Comparison of ENCODE assay signal across 8 cellular contexts in the genomic region with DNA sequence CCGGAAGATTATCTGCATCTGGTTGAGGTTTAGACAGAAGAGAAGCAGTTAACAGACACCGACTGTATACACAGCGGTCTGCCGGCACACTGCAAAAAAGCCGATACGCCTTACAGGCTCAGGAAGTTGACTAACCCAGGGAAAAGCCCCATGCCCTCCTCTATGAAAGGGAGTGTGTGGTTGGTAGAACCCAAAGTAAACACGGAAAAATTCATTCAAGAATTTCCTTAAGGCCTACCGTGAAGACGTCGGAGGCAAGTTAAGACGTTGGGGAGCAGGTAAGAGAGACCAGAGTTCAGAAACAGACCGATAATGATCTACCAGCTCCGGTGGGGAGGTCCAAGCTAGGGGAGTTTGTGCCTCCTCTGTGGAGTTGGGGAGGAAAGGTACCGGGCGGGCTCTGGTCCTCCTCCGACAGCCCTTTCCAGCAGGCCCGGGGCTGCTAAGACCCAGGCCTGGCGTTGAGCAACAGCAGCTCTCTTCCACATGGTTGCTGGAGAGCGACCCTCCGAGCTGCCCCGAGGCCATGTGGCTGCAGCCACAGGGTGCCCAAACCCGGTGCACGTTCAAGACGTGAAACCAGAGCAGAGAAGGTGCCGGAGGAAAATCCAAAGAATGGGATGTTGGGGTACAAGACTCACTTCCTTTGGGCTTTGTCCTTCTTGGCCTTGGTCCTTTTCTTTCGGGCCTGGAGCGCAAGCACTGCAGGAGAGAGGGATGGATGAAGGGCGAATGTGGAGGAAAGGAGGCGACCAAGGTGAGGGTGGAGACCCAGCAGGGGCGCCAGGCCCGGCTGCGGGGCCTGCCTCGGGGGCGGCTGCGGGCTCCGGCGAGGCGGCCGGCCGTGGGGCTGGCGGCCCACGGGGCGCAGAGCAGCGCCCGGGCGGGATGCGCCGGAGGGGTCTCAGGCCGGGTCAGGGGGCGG. TPM values are rescaled to one million over a fixed set of nuclear protein-coding genes. Genes with fewer than 3 reads are reported as not detected.
DNase-seq lines count a peak whose midpoint lies in the region; ATAC-seq, FAIRE-seq and TF ChIP-seq lines count a peak whose summit lies in the region.

No MANE protein-coding gene starts in this region.

- H2BK120ac ChIP-seq in trophoblast cell (ENCODE audit: insufficient read depth, low read length, poor library complexity) = no peak overlapping the region

- TF ChIP-seq EP300 in A549 (IDR thresholded peaks at IDR 0.05) (no peak), tibial nerve (IDR thresholded peaks at IDR 0.05) (no peak)

- H3K27me3 ChIP-seq in trophoblast cell (ENCODE audit: insufficient read depth, low read length) (no peaks in the 10 kb centered on the region), tibial nerve (no peaks in the 10 kb centered on the region)

- in situ Hi-C loops in GM13977 (cut with MboI; ENCODE audit: low pct_unique_long_range_greater_than_20kb, low sequenced_read_pairs, unreplicated experiment) = no loop called here

- H3K36me3 ChIP-seq in trophoblast cell (ENCODE audit: control insufficient read depth in 1 of 2, insufficient read depth in 2 of 2, low read length in 2 of 2) (peaks cover 3 to 4% of the 10 kb centered on the region in 2 experiments), tibial nerve (peaks cover 0 to 5% (median 0%) of the 10 kb centered on the region in 3 donors)

- H3K9me3 ChIP-seq in A549 = no peaks in the 10 kb centered on the region
- no peaks in the 10 kb centered on the region for H3K9me3 ChIP-seq in trophoblast cell (ENCODE audit: insufficient read depth, low read depth, low read length)
- H3K9me3 ChIP-seq in tibial nerve = no peaks in the 10 kb centered on the region

- peak overlapping the region; percentile 5 for H4K8ac ChIP-seq in trophoblast cell (ENCODE audit: low read depth, low read length)

- POLR2A ChIA-PET in A549 (lab: Yijun Ruan, JAX) = interaction anchor here (2.6 kb wide), 1 partner anchor 108 kb away, joined by 13 read pairs; the partner anchor contains the start of gene MAPK14

- no peak for TF ChIP-seq POLR2A in A549 (IDR thresholded peaks at IDR 0.05; ENCODE audit: low read length)
- no peak for TF ChIP-seq POLR2A in tibial nerve (IDR thresholded peaks at IDR 0.05)

- peak overlapping the region; percentile 46 for H3K4ac ChIP-seq in trophoblast cell (ENCODE audit: low read depth, low read length)

- peaks cover 10% of the 10 kb centered on the region for H3K79me2 ChIP-seq in trophoblast cell (ENCODE audit: control insufficient read depth, insufficient read depth, low read length, poor library complexity)

- H2AK5ac ChIP-seq in trophoblast cell (ENCODE audit: low read length) = no peak overlapping the region

- peak overlapping the region; percentile 26 for H3K14ac ChIP-seq in trophoblast cell (ENCODE audit: low read length)

- 1% methylated on average over 20 of the region's 50 CpGs for WGBS in A549 (ENCODE audit: missing lambda C conversion rate)
- WGBS in trophoblast cell (ENCODE audit: extremely low coverage, insufficient coverage, insufficient read length) = no CpG with 5 or more reads among the region's 50 CpGs
- WGBS in tibial nerve, 2 donors = 2 to 3% methylated on average over 31 to 42 of the region's 50 CpGs

- no peak overlapping the region for H3K23ac ChIP-seq in trophoblast cell (ENCODE audit: low read length)

- no peak for FAIRE-seq in A549 (lab: Jason Lieb, UNC)

- H4K12ac ChIP-seq in trophoblast cell (ENCODE audit: low read depth, low read length) = no peak overlapping the region

- H3K18ac ChIP-seq in trophoblast cell (ENCODE audit: low read length) = no peak overlapping the region

- peak in 1 of 2 experiments; percentile 45 for DNase-seq in A549 (ENCODE audit: low read depth in 1 of 2, low spot score in 1 of 2)
- peak; percentile 33 for DNase-seq in GM13977 (ENCODE audit: low spot score)
- peak; percentile 85 for DNase-seq in activated effector memory CD4-positive, alpha-beta T cell treated with anti-CD3 and anti-CD28 coated beads, Interleukin-2, amount 50 U/mL, for 16 hours
- DNase-seq in globus pallidus (ENCODE audit: low spot score) = peak; percentile 22
- DNase-seq in trophoblast cell = peak; percentile 44 to 51
- no peak for DNase-seq in tibial nerve (ENCODE audit: low spot score in 2 of 2)

- peak overlapping the region; percentile 77 for H3K9ac ChIP-seq in trophoblast cell (ENCODE audit: low read length)

- peak overlapping the region; percentile 21 for H4K91ac ChIP-seq in trophoblast cell (ENCODE audit: low read depth, low read length)

- CTCF ChIA-PET in A549 (lab: Yijun Ruan, JAX) = interaction anchor here (0.9 kb wide), 1 partner anchor 17 kb away, joined by 3 read pairs; no protein-coding TSS in a partner anchor

- H2AFZ ChIP-seq in trophoblast cell (ENCODE audit: insufficient read depth, low read length, poor library complexity) = no peak overlapping the region

- H2BK5ac ChIP-seq in trophoblast cell (ENCODE audit: low read depth, low read length, poor library complexity) = no peak overlapping the region

- TF ChIP-seq RAD21 in A549 (conservative IDR thresholded peaks at IDR 0.05 in 1 of 2, IDR thresholded peaks at IDR 0.05 in 1 of 2) = no peak

- H3K4me2 ChIP-seq in A549 (peak overlapping the region; percentile 95), trophoblast cell (ENCODE audit: low read length) (peak overlapping the region; percentile 67)

- no peak overlapping the region for H2BK12ac ChIP-seq in trophoblast cell (ENCODE audit: low read length)

- H3K4me3 ChIP-seq in A549 (peak overlapping the region; percentile 69), trophoblast cell (ENCODE audit: low read depth, low read length) (peak overlapping the region; percentile 79), tibial nerve (peak overlapping the region; percentile 75 to 97 (median 92))

- H3K4me1 ChIP-seq in A549 (peaks cover 27% of the 10 kb centered on the region; the same call in 2 of the 3 replicates), trophoblast cell (ENCODE audit: control insufficient read depth in 1 of 2, insufficient read depth in 2 of 2, low read length in 2 of 2) (no peaks in the 10 kb centered on the region), tibial nerve (peaks cover 0 to 34% (median 16%) of the 10 kb centered on the region in 4 donors)

- peak overlapping the region; percentile 82 to 99 for H3K27ac ChIP-seq in A549
- peak overlapping the region; percentile 12 for H3K27ac ChIP-seq in trophoblast cell (ENCODE audit: low read depth, low read length)
- peak overlapping the region; percentile 62 to 91 (median 84) for H3K27ac ChIP-seq in tibial nerve

- no peak for TF ChIP-seq CTCF in A549 (IDR thresholded peaks at IDR 0.05)
- no peak for TF ChIP-seq CTCF in GM13977 (IDR thresholded peaks at IDR 0.05; ENCODE audit: extremely low read depth, insufficient read depth, missing control alignments)
- no peak for TF ChIP-seq CTCF in tibial nerve (IDR thresholded peaks at IDR 0.05)

- peaks cover 3% of the 10 kb centered on the region for H3K79me1 ChIP-seq in trophoblast cell (ENCODE audit: low read length)

- peak; percentile 55 to 56 for ATAC-seq in A549
- ATAC-seq in HG03039 (IDR thresholded peaks at IDR 0.05; ENCODE audit: unreplicated experiment) = peak; percentile 28

TF ChIP-seq in A549, 52 proteins besides CTCF, POLR2A, EP300 and RAD21:
- peak; percentile 28 for TF ChIP-seq MAX (IDR thresholded peaks at IDR 0.05)
- no peak for TF ChIP-seq HEYL (CRISPR knock-in tag; IDR thresholded peaks at IDR 0.05)
- peak; percentile 56; the same call in 1 of the 2 replicates for TF ChIP-seq MYC (IDR thresholded peaks at IDR 0.05; ENCODE audit: borderline replicate concordance, low read length)

TF ChIP-seq in PFSK-1, 5 proteins besides CTCF, POLR2A, EP300 and RAD21:
- TF ChIP-seq FOXP2 (optimal IDR thresholded peaks at IDR 0.05; ENCODE audit: borderline replicate concordance, extremely low read depth, extremely low read length, insufficient read depth) (no peak), SIN3A (IDR thresholded peaks at IDR 0.05; ENCODE audit: borderline replicate concordance, insufficient read depth, low read length) (peak; percentile 45; the same call in 1 of the 2 replicates), TAF1 (IDR thresholded peaks at IDR 0.05; ENCODE audit: borderline replicate concordance, insufficient read depth, low read length) (no peak; the same call in 1 of the 2 replicates)
- TF ChIP-seq, protein P1, sequence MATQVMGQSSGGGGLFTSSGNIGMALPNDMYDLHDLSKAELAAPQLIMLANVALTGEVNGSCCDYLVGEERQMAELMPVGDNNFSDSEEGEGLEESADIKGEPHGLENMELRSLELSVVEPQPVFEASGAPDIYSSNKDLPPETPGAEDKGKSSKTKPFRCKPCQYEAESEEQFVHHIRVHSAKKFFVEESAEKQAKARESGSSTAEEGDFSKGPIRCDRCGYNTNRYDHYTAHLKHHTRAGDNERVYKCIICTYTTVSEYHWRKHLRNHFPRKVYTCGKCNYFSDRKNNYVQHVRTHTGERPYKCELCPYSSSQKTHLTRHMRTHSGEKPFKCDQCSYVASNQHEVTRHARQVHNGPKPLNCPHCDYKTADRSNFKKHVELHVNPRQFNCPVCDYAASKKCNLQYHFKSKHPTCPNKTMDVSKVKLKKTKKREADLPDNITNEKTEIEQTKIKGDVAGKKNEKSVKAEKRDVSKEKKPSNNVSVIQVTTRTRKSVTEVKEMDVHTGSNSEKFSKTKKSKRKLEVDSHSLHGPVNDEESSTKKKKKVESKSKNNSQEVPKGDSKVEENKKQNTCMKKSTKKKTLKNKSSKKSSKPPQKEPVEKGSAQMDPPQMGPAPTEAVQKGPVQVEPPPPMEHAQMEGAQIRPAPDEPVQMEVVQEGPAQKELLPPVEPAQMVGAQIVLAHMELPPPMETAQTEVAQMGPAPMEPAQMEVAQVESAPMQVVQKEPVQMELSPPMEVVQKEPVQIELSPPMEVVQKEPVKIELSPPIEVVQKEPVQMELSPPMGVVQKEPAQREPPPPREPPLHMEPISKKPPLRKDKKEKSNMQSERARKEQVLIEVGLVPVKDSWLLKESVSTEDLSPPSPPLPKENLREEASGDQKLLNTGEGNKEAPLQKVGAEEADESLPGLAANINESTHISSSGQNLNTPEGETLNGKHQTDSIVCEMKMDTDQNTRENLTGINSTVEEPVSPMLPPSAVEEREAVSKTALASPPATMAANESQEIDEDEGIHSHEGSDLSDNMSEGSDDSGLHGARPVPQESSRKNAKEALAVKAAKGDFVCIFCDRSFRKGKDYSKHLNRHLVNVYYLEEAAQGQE (IDR thresholded peaks at IDR 0.05; ENCODE audit: insufficient read depth in 1 of 2, low read depth in 2 of 2, low read length in 2 of 2) = 0 out of 4 replicates have a peak, but pooled peaks of 1 of the 2 experiments have one; percentile 25

RNA-seq across cellular contexts. Expression of gene SRPK1, which starts 0.8 kb away (rescaled TPM):
- polyA plus RNA-seq in A549 (2011; rRNA removed) = 39.9 and 65.9 TPM in 2 replicates
- 12.0 and 14.2 TPM in 2 replicates for polyA plus RNA-seq in A549 (2012; cell fraction: cytosol; rRNA removed)
- polyA plus RNA-seq in A549 (2012; cell fraction: nucleus; rRNA removed) = 12.1 and 20.0 TPM in 2 replicates
- polyA plus RNA-seq in A549 (2017; fragmentation: RNase III; extraction: RNeasy Plus Mini Kit Qiagen cat#74134 plus additional on column Dnase treatment) = 46.2 to 54.0 TPM (median 46.9 TPM) in 3 replicates
- 40.2 and 46.0 TPM in 2 replicates for polyA minus RNA-seq in A549 (2011; rRNA and poly(A)+ RNA removed)
- 35.7 TPM for polyA plus RNA-seq in PFSK-1 (2012; ENCODE audit: insufficient read length, low read depth)
- 48.5 and 49.5 TPM in 2 replicates for polyA plus RNA-seq in trophoblast cell (2013)
- 10 to 100 TPM; 23.2 to 48.0 (median 40.2) TPM for total RNA-seq in tibial nerve

Comparison
In these comparisons a context has a peak if more than half of its experiments do, and no peak if none do; other contexts are left out.
1. DNase-seq: peak in GM13977 (single experiment), activated effector memory CD4-positive, alpha-beta T cell treated with anti-CD3 and anti-CD28 coated beads, Interleukin-2, amount 50 U/mL, for 16 hours (single experiment), globus pallidus (single experiment) and trophoblast cell (2 of 2); none in tibial nerve (0 of 2).
2. H3K27ac ChIP-seq: peak in every context shown above with its lines; median percentile 90 in A549; 84 in tibial nerve; 12 in trophoblast cell.
3. Peak in every context shown above with its lines, with median percentiles within 50 percentile points of each other: H3K4me3 ChIP-seq.